Comparison of ENCODE assay signal across 20 cellular contexts in the genomic region with DNA sequence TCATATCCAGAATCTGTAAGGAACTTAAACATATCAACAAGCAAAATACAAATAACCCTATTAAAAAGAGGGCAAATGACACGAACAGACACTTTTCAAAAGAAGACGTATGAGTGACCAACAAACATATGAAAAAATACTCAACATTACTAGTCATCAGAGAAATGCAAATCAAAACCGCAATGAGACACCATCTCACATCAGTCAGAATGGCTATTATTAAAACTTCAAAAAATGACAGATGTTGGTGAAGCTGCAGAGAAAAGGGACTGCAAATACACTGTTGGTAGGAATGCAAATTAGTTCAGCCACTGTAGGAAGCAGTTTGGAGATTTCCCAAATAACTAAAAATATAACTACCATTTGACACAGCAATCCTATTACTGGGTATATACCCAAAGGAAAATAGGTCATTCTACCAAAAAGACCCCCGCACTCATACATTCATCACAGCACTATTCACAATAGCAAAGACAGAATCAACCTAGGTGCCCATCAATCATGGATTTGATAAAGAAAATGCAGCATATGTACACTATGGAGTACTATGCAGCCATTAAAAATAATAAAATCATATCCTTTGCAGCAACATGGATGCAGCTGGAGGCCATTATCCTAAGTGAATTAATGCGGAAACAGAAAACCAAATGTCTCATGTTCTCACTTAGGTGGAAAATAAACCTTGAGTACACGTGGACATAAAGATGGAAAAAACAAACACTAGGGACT.
DNase-seq lines count a peak whose midpoint lies in the region; ATAC-seq, FAIRE-seq and TF ChIP-seq lines count a peak whose summit lies in the region.
"Had no signal": no experiment of that assay in that cellular context is flagged by ENCODE, and none has a peak within 500 bp of the region (broad histone marks: within the 10 kb centered on the region; RNA-seq: fewer than 3 reads in every experiment).

No MANE protein-coding gene starts in this region.

- no peak for ATAC-seq in K562
- ATAC-seq in pancreas, result no peak
- ATAC-seq: GM23338 had no signal

- CTCF ChIA-PET in HEK293 (lab: Yijun Ruan, JAX) (no interaction called here), K562 (lab: Yijun Ruan, JAX; ENCODE audit: low intra/inter-chr PET ratio) (no interaction called here)

- BruUV-seq in K562 (replicated peaks; lab: Mats Ljungman, UMichigan), result no TSS peak

- intact Hi-C loops in K562 (cut with micrococcal nuclease), result no loop called here
- intact Hi-C loops in pancreas (cut with DNase I), result no loop called here
- intact Hi-C loops in transverse colon (cut with DNase I; ENCODE audit: low total_unique reads), result no loop called here

- H3K4me1 ChIP-seq in HEK293 (ENCODE audit: control insufficient read depth, insufficient read depth, low read length) (no peaks in the 10 kb centered on the region), MM.1S (ENCODE audit: low read length) (no peaks in the 10 kb centered on the region), K562 (replicated peaks in 1 of 2; ENCODE audit: control insufficient read depth in 2 of 2, insufficient read depth in 2 of 2, low read length in 2 of 2) (no peaks in the 10 kb centered on the region), pancreas (no peaks in the 10 kb centered on the region), transverse colon (no peaks in the 10 kb centered on the region)

- no peaks in the 10 kb centered on the region for H3F3A ChIP-seq in MM.1S (ENCODE audit: insufficient read depth, low read length)

- no peak overlapping the region for H3K4me2 ChIP-seq in MM.1S (ENCODE audit: low read depth, low read length)
- H3K4me2 ChIP-seq in K562 (ENCODE audit: insufficient read depth, low read length), result no peak overlapping the region
- H3K4me2 ChIP-seq: BLaER1 treated with 17β-estradiol and CSF1 and Interleukin-3, amounts not matched to agents 10 nM and 100 nM; GM23338 had no signal

- H3K4me3 ChIP-seq in GM12865 (ENCODE audit: low read depth, low read length) (no peak overlapping the region), HEK293 (ENCODE audit: low read depth, low read length) (no peak overlapping the region), MM.1S (ENCODE audit: low read length) (no peak overlapping the region), K562 (no peak overlapping the region), pancreas (no peak overlapping the region), transverse colon (no peak overlapping the region)
- H3K4me3 ChIP-seq: BLaER1 treated with 17β-estradiol and CSF1 and Interleukin-3, amounts not matched to agents 10 nM and 100 nM; GM23338 had no signal

- no peaks in the 10 kb centered on the region for H3K9me1 ChIP-seq in K562 (ENCODE audit: control insufficient read depth, insufficient read depth, low read length)

- TF ChIP-seq CTCF in GM12865 (IDR thresholded peaks at IDR 0.05; ENCODE audit: insufficient read depth, low read depth, low read length, missing control alignments), result no peak
- no peak for TF ChIP-seq CTCF in HEK293 (tag by site-specific recombination; IDR thresholded peaks at IDR 0.05)
- no peak for TF ChIP-seq CTCF in MM.1S (IDR thresholded peaks at IDR 0.05; ENCODE audit: low read length)
- no peak for TF ChIP-seq CTCF in K562 (IDR thresholded peaks at IDR 0.05 in 2 of 3, conservative IDR thresholded peaks at IDR 0.05 in 1 of 3; ENCODE audit: insufficient read depth in 2 of 3, low read depth in 1 of 3, low read length in 3 of 3)
- no peak for TF ChIP-seq CTCF in pancreas (IDR thresholded peaks at IDR 0.05)
- no peak for TF ChIP-seq CTCF in transverse colon (IDR thresholded peaks at IDR 0.05)

- H3K79me2 ChIP-seq in MM.1S (ENCODE audit: low read length) (no peaks in the 10 kb centered on the region), K562 (ENCODE audit: control insufficient read depth, insufficient read depth, low read length) (no peaks in the 10 kb centered on the region)

- TF ChIP-seq RAD21 in K562 (CRISPR knock-in tag; conservative IDR thresholded peaks at IDR 0.05 in 1 of 2, IDR thresholded peaks at IDR 0.05 in 1 of 2), result no peak

- TF ChIP-seq POLR2A in K562 (conservative IDR thresholded peaks at IDR 0.05) (no peak), transverse colon (IDR thresholded peaks at IDR 0.05) (no peak)

- no peak overlapping the region for H3K9ac ChIP-seq in MM.1S (ENCODE audit: low read length)
- no peak overlapping the region for H3K9ac ChIP-seq in K562 (ENCODE audit: insufficient read depth in 1 of 2, low read depth in 2 of 2, low read length in 2 of 2)
- H3K9ac ChIP-seq: BLaER1 treated with 17β-estradiol and CSF1 and Interleukin-3, amounts not matched to agents 10 nM and 100 nM had no signal

- no peaks in the 10 kb centered on the region for H3K36me3 ChIP-seq in HEK293 (ENCODE audit: control insufficient read depth in 2 of 2, insufficient read depth in 1 of 2, low read length in 2 of 2)
- no peaks in the 10 kb centered on the region for H3K36me3 ChIP-seq in MM.1S (replicated peaks; ENCODE audit: insufficient read depth, low read length)
- H3K36me3 ChIP-seq in K562 (ENCODE audit: control insufficient read depth, insufficient read depth, low read length), result no peaks in the 10 kb centered on the region
- no peaks in the 10 kb centered on the region for H3K36me3 ChIP-seq in pancreas
- H3K36me3 ChIP-seq in transverse colon, result no peaks in the 10 kb centered on the region
- H3K36me3 ChIP-seq: BLaER1 treated with 17β-estradiol and CSF1 and Interleukin-3, amounts not matched to agents 10 nM and 100 nM had no signal

- no peak overlapping the region for H2AFZ ChIP-seq in MM.1S (ENCODE audit: low read length)
- no peak overlapping the region for H2AFZ ChIP-seq in K562 (ENCODE audit: low read depth, low read length)
- H2AFZ ChIP-seq: GM23338 had no signal

- no peaks in the 10 kb centered on the region for H3K9me3 ChIP-seq in HEK293 (ENCODE audit: control insufficient read depth, insufficient read depth, low read depth, low read length)
- no peaks in the 10 kb centered on the region for H3K9me3 ChIP-seq in MM.1S (replicated peaks; ENCODE audit: insufficient read depth, low read length)
- no peaks in the 10 kb centered on the region for H3K9me3 ChIP-seq in K562 (replicated peaks; ENCODE audit: control insufficient read depth, insufficient read depth, low read depth, low read length)
- no peaks in the 10 kb centered on the region for H3K9me3 ChIP-seq in pancreas
- no peaks in the 10 kb centered on the region for H3K9me3 ChIP-seq in transverse colon

- FAIRE-seq in K562 (lab: Jason Lieb, UNC) (no peak), pancreas (lab: Jason Lieb, UNC) (no peak)
- FAIRE-seq: G401.6 had no signal

- TF ChIP-seq EP300 in K562 (IDR thresholded peaks at IDR 0.05; ENCODE audit: low read length) (no peak), transverse colon (IDR thresholded peaks at IDR 0.05; ENCODE audit: low read depth) (no peak)

- in situ Hi-C loops in K562 (cut with MboI) (no loop called here), transverse colon (cut with MboI; ENCODE audit: low pct_ligation_motif_present in 1 of 4, low pct_unique_long_range_greater_than_20kb in 1 of 4, low sequenced_read_pairs in 3 of 4) (no loop called here)

- H3K27ac ChIP-seq in HEK293 (ENCODE audit: extremely low read depth, low read depth, low read length), result no peak overlapping the region
- no peak overlapping the region for H3K27ac ChIP-seq in MM.1S (ENCODE audit: low read length)
- H3K27ac ChIP-seq in K562 (ENCODE audit: extremely low read depth, low read depth, low read length), result no peak overlapping the region
- no peak overlapping the region for H3K27ac ChIP-seq in pancreas
- no peak overlapping the region for H3K27ac ChIP-seq in transverse colon
- H3K27ac ChIP-seq: BLaER1 treated with 17β-estradiol and CSF1 and Interleukin-3, amounts not matched to agents 10 nM and 100 nM; HL-60 had no signal

- no peaks in the 10 kb centered on the region for H4K20me1 ChIP-seq in MM.1S (ENCODE audit: insufficient read depth, low read length)
- no peaks in the 10 kb centered on the region for H4K20me1 ChIP-seq in K562 (replicated peaks; ENCODE audit: control insufficient read depth, insufficient read depth, low read length)

- H3K27me3 ChIP-seq in MM.1S (replicated peaks; ENCODE audit: insufficient read depth, low read length), result no peaks in the 10 kb centered on the region
- peaks cover 2 to 5% of the 10 kb centered on the region in 2 experiments; a peak in 2 of 5 replicates for H3K27me3 ChIP-seq in K562 (ENCODE audit: control insufficient read depth in 2 of 2, insufficient read depth in 2 of 2, low read length in 2 of 2)
- H3K27me3 ChIP-seq in pancreas, result peaks cover 0 to 5% (median 0%) of the 10 kb centered on the region in 4 donors
- H3K27me3 ChIP-seq in transverse colon, result peaks cover 4% of the 10 kb centered on the region

- WGBS in K562 (ENCODE audit: insufficient coverage, low coverage, missing lambda C conversion rate), result 4% methylated on average over 6 of the region's 6 CpGs
- WGBS in pancreas, 2 donors, result 86 to 91% methylated on average over 6 of the region's 6 CpGs
- WGBS in transverse colon (ENCODE audit: low coverage in 1 of 2), 2 donors, result 83 to 91% methylated on average over 6 of the region's 6 CpGs

- DNase-seq in GM12865 (ENCODE audit: low read depth) (peak; percentile 35), MM.1S (peak; percentile 13), K562 (ENCODE audit: extremely low read depth in 1 of 4, low spot score in 3 of 4) (no peak), HK-2 (ENCODE audit: unreplicated experiment) (no peak), ureter (ENCODE audit: low spot score) (no peak), pancreas (no peak), transverse colon (no peak)
- DNase-seq: 8988T; Calu3; CD4-positive, CD25-positive, alpha-beta regulatory T cell; DMS 273 treated with DMSO at 0.1 percent for 48 hours; DMS79; EL; H7; KBM-7 had no signal

- H3K9me2 ChIP-seq in MM.1S (replicated peaks; ENCODE audit: insufficient read depth, low read length), result no peaks in the 10 kb centered on the region

- POLR2A ChIA-PET in HEK293 (lab: Yijun Ruan, JAX) (no interaction called here), K562 (lab: Yijun Ruan, JAX) (interaction anchor here (0.6 kb wide), 1 partner anchor 9 kb away, joined by 3 read pairs; no protein-coding TSS in a partner anchor)

TF ChIP-seq in HEK293, 187 proteins besides CTCF, POLR2A, EP300 and RAD21:
- TF ChIP-seq ZNF146 (tag by site-specific recombination; IDR thresholded peaks at IDR 0.05) (peak; percentile 88), ZFP69B (tag by site-specific recombination; IDR thresholded peaks at IDR 0.05) (no peak)
TF ChIP-seq in HEK293: peak in this region for 1.

TF ChIP-seq in K562, 482 proteins besides CTCF, POLR2A, EP300 and RAD21 (continues in another document):
- TF ChIP-seq, protein P1, sequence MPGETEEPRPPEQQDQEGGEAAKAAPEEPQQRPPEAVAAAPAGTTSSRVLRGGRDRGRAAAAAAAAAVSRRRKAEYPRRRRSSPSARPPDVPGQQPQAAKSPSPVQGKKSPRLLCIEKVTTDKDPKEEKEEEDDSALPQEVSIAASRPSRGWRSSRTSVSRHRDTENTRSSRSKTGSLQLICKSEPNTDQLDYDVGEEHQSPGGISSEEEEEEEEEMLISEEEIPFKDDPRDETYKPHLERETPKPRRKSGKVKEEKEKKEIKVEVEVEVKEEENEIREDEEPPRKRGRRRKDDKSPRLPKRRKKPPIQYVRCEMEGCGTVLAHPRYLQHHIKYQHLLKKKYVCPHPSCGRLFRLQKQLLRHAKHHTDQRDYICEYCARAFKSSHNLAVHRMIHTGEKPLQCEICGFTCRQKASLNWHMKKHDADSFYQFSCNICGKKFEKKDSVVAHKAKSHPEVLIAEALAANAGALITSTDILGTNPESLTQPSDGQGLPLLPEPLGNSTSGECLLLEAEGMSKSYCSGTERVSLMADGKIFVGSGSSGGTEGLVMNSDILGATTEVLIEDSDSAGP (CRISPR knock-in tag; IDR thresholded peaks at IDR 0.05), result no peak

Comparison
In these comparisons a context has a peak if more than half of its experiments do, and no peak if none do; other contexts are left out.
1. DNase-seq: peak in GM12865 (single experiment) and MM.1S (single experiment); none in K562 (0 of 4), HK-2 (single experiment), ureter (single experiment), pancreas (0 of 6) and transverse colon (single experiment).